In genomic region chr4:42729505-42730237, GRCh38 we compare ENCODE assay signal across 16 cellular contexts.
DNase-seq lines count a peak whose midpoint lies in the region; ATAC-seq and TF ChIP-seq lines count a peak whose summit lies in the region.
"Had no signal": no experiment of that assay in that cellular context is flagged by ENCODE, and none has a peak within 500 bp of the region (broad histone marks: within the 10 kb centered on the region; RNA-seq: fewer than 3 reads in every experiment).

No MANE protein-coding gene starts in this region.

- DNase-seq in DMS53 treated with DMSO at 0.1 percent for 48 hours (lab: John Stamatoyannopoulos, UW; ENCODE audit: unreplicated experiment) (peak; percentile 12), SK-N-DZ (ENCODE audit: low spot score) (peak; percentile 72), lung (ENCODE audit: low spot score) (no peak), upper lobe of right lung (no peak), Calu3 (no peak), esophagus muscularis mucosa (ENCODE audit: extremely low spot score) (no peak)
- DNase-seq: C1 segment of cervical spinal cord; Caco-2; CD4-positive, CD25-positive, alpha-beta regulatory T cell; CD8-positive, alpha-beta T cell; DMS 273 treated with DMSO at 0.1 percent for 48 hours; DND-41; GM23248; H9 had no signal

- no peak overlapping the region for H3K4me3 Mint-ChIP-seq in Calu3 (ENCODE audit: low read depth, unreplicated experiment)
- H3K4me3 Mint-ChIP-seq: CD4-positive, CD25-positive, alpha-beta regulatory T cell; CD8-positive, alpha-beta T cell; H9 had no signal

- H3K27me3 ChIP-seq in lung (ENCODE audit: control insufficient read depth, insufficient read depth) (no peaks in the 10 kb centered on the region), upper lobe of right lung (no peaks in the 10 kb centered on the region), esophagus muscularis mucosa (no peaks in the 10 kb centered on the region)

- H3K27ac ChIP-seq in lung (ENCODE audit: low read depth in 1 of 2, low read length in 1 of 2) = no peak overlapping the region
- H3K27ac ChIP-seq in upper lobe of right lung = no peak overlapping the region
- H3K27ac ChIP-seq in esophagus muscularis mucosa (replicated peaks in 1 of 4) = no peak overlapping the region
- H3K27ac ChIP-seq: GM23248 had no signal

- no peaks in the 10 kb centered on the region for H3K36me3 Mint-ChIP-seq in Calu3 (ENCODE audit: insufficient read depth, unreplicated experiment)
- H3K36me3 Mint-ChIP-seq: CD4-positive, CD25-positive, alpha-beta regulatory T cell; CD8-positive, alpha-beta T cell had no signal

- no TSS peak for BruUV-seq in Calu3 (replicated peaks; lab: Mats Ljungman, UMichigan)

- no peaks in the 10 kb centered on the region for H3K4me1 ChIP-seq in lung (ENCODE audit: control insufficient read depth in 2 of 2, insufficient read depth in 2 of 2, low read length in 2 of 2)
- no peaks in the 10 kb centered on the region for H3K4me1 ChIP-seq in upper lobe of right lung
- no peaks in the 10 kb centered on the region for H3K4me1 ChIP-seq in esophagus muscularis mucosa
- H3K4me1 ChIP-seq: Caco-2 had no signal

- WGBS in lung, 2 donors = 66 to 79% methylated on average over 4 of the region's 4 CpGs
- WGBS in esophagus muscularis mucosa = 64% methylated on average over 4 of the region's 4 CpGs

- no peaks in the 10 kb centered on the region for H3K4me1 Mint-ChIP-seq in Calu3 (ENCODE audit: low read depth, unreplicated experiment)
- H3K4me1 Mint-ChIP-seq: CD4-positive, CD25-positive, alpha-beta regulatory T cell; H9 had no signal

- intact Hi-C loops in upper lobe of right lung (cut with DNase I) (no loop called here), Calu3 (cut with micrococcal nuclease; ENCODE audit: unreplicated experiment) (no loop called here), esophagus muscularis mucosa (cut with DNase I) (no loop called here)

- no peak overlapping the region for H3K4me3 ChIP-seq in lung
- no peak overlapping the region for H3K4me3 ChIP-seq in upper lobe of right lung
- H3K4me3 ChIP-seq in esophagus muscularis mucosa = no peak overlapping the region
- H3K4me3 ChIP-seq: GM23248 had no signal

- TF ChIP-seq POLR2A in esophagus muscularis mucosa (IDR thresholded peaks at IDR 0.05; ENCODE audit: low read depth) = no peak

- H3K36me3 ChIP-seq in lung (ENCODE audit: control insufficient read depth in 2 of 2, insufficient read depth in 2 of 2, low read length in 2 of 2) (no peaks in the 10 kb centered on the region), upper lobe of right lung (no peaks in the 10 kb centered on the region), esophagus muscularis mucosa (no peaks in the 10 kb centered on the region)

- ATAC-seq in lung (ENCODE audit: insufficient read depth, low FRiP score) (peak; percentile 55), upper lobe of right lung (peak; percentile 84), HG02610 (IDR thresholded peaks at IDR 0.05; ENCODE audit: unreplicated experiment) (no peak)
- ATAC-seq: CD8-positive, alpha-beta T cell; HCT116 had no signal

- no peak overlapping the region for H3K27ac Mint-ChIP-seq in Calu3 (ENCODE audit: unreplicated experiment)
- H3K27ac Mint-ChIP-seq: CD4-positive, CD25-positive, alpha-beta regulatory T cell; CD8-positive, alpha-beta T cell; H9 had no signal

- no peaks in the 10 kb centered on the region for H3K27me3 Mint-ChIP-seq in Calu3 (ENCODE audit: unreplicated experiment)

- no peak for TF ChIP-seq EP300 in esophagus muscularis mucosa (IDR thresholded peaks at IDR 0.05)

- CTCF ChIA-PET in Calu3 (lab: Charles Lee) = no interaction called here

- no peaks in the 10 kb centered on the region for H3K9me3 ChIP-seq in lung (ENCODE audit: control insufficient read depth in 2 of 2, insufficient read depth in 1 of 2, low read length in 1 of 2)
- no peaks in the 10 kb centered on the region for H3K9me3 ChIP-seq in upper lobe of right lung
- H3K9me3 ChIP-seq in esophagus muscularis mucosa = no peaks in the 10 kb centered on the region
- H3K9me3 ChIP-seq: Caco-2 had no signal

- no peak for TF ChIP-seq CTCF in lung (IDR thresholded peaks at IDR 0.05; ENCODE audit: control extremely low read depth, extremely low read depth)
- TF ChIP-seq CTCF in upper lobe of right lung (IDR thresholded peaks at IDR 0.05) = no peak
- no peak for TF ChIP-seq CTCF in Calu3 (IDR thresholded peaks at IDR 0.05; ENCODE audit: unreplicated experiment)
- no peak for TF ChIP-seq CTCF in esophagus muscularis mucosa (IDR thresholded peaks at IDR 0.05)

- H3K9me3 Mint-ChIP-seq in Calu3 (ENCODE audit: low read depth, unreplicated experiment) = peaks cover 7% of the 10 kb centered on the region

Comparison
In these comparisons a context has a peak if more than half of its experiments do, and no peak if none do; other contexts are left out.
1. DNase-seq: peak in DMS53 treated with DMSO at 0.1 percent for 48 hours (single experiment) and SK-N-DZ (single experiment); none in lung (single experiment), upper lobe of right lung (single experiment), Calu3 (single experiment) and esophagus muscularis mucosa (single experiment).